ENCODE assay signal across 8 cellular contexts in the genomic region with DNA sequence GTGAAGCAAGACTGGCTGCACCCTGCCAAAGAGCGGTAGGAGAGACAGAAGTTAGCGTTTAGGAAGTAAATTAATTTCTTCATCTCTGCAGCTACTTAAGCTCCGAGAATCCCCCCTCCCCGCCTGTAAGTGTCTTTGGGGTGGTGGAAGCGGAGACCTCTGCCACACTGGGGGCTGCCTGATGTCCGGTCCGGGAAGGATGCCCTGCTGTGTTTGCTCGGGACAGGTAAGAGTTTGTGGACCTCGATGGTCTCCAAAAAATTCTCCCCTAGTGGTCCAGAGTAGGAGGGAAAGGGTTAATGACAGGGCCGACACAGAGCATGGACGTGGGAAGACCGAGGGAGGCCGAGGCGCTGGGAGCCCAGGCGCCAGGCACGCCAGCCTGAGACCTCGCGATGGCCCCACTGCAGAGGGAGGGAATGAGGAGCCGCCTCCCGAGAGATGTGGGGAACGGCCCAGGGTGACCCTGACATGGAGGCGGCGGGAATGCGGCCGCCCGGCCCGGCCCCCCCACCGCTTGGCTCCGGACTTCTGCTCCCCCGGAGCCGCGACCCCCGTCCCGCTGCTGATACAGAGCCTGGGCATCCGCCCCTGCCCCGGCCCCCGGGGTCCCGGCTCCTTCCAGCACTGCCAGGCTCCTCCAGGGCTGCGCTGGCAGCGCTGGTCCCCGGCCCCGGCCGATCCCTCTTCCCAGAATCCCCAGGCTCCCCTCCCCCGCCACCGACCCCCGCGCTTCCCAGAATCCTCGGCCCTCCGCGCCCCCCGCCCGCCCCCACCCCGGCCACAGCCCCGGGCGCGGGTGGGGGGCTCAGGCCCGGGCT. TPM values are rescaled to one million over a fixed set of nuclear protein-coding genes. Genes with fewer than 3 reads are reported as not detected.
DNase-seq lines count a peak whose midpoint lies in the region; ATAC-seq, FAIRE-seq and TF ChIP-seq lines count a peak whose summit lies in the region.

No MANE protein-coding gene starts in this region.

- H2AFZ ChIP-seq in HCT116 (ENCODE audit: low read depth, low read length, poor library complexity, severe bottlenecking): no peak overlapping the region
- peak overlapping the region; percentile 45 for H2AFZ ChIP-seq in neural cell (ENCODE audit: low read depth, low read length)

- CTCF ChIA-PET in HCT116 (lab: Charles Lee): interaction anchor here (1.1 kb wide), 1 partner anchor 19 kb away, joined by 11 read pairs; no protein-coding TSS in a partner anchor

- POLR2A ChIA-PET in HCT116 (lab: Charles Lee): interaction anchor here (1.0 to 2.6 kb wide), 4 partner anchors 17 to 88 kb away, joined by 4 to 23 read pairs (median 7); no protein-coding TSS in a partner anchor

- H3K4me2 ChIP-seq in HCT116 (ENCODE audit: low read length) (peak overlapping the region; percentile 98), neural cell (ENCODE audit: low read length) (peak overlapping the region; percentile 97)

- no peak for TF ChIP-seq EP300 in neural cell (conservative IDR thresholded peaks at IDR 0.05; ENCODE audit: poor library complexity, severe bottlenecking)

- H3K9me2 ChIP-seq in HCT116 (ENCODE audit: insufficient read depth): no peaks in the 10 kb centered on the region
- no peaks in the 10 kb centered on the region for H3K9me2 ChIP-seq in neural cell (ENCODE audit: insufficient read depth, low read length)

- H3K36me3 ChIP-seq in HCT116 (ENCODE audit: control insufficient read depth in 1 of 2, insufficient read depth in 2 of 2, low read length in 2 of 2) (peaks cover 7 to 14% of the 10 kb centered on the region in 2 experiments; a peak in 3 of 4 replicates), neural cell (ENCODE audit: insufficient read depth, low read length) (no peaks in the 10 kb centered on the region)

- intact Hi-C loops in HCT116 (cut with micrococcal nuclease): loop anchor here (2.0 to 5.0 kb wide), 2 partner anchors 91 to 136 kb away; partner anchors contain the start of gene FBXL19

- peak overlapping the region; percentile 92 to 94 for H3K4me3 ChIP-seq in HCT116 (replicated peaks in 1 of 2; ENCODE audit: low read depth in 1 of 2, low read length in 2 of 2)
- peak overlapping the region; percentile 94 for H3K4me3 ChIP-seq in fibroblast of pulmonary artery (replicated peaks; ENCODE audit: low read depth, low read length)
- peak overlapping the region; percentile 93 for H3K4me3 ChIP-seq in neural cell (ENCODE audit: low read length)

- BruUV-seq in HCT116 (replicated peaks; lab: Mats Ljungman, UMichigan): no TSS peak

- TF ChIP-seq POLR2A in HCT116 (IDR thresholded peaks at IDR 0.05; ENCODE audit: borderline replicate concordance, extremely low read depth, insufficient read depth, insufficient read length) (no peak), GM12891 (IDR thresholded peaks at IDR 0.05; ENCODE audit: low read depth, low read length) (no peak), GM12892 (IDR thresholded peaks at IDR 0.05; ENCODE audit: low read depth, low read length) (no peak)

- peaks cover 7 to 22% of the 10 kb centered on the region in 2 experiments; a peak in 3 of 4 replicates for H3K4me1 ChIP-seq in HCT116 (ENCODE audit: control insufficient read depth in 1 of 2, insufficient read depth in 2 of 2, low read length in 2 of 2)

- ATAC-seq in HCT116 (peak; percentile 77), HG03159 (IDR thresholded peaks at IDR 0.05; ENCODE audit: unreplicated experiment) (no peak)

- RAD21 ChIA-PET in HCT116 (lab: Charles Lee; ENCODE audit: low non-redundant PET in 1 of 2, low total read pairs in 2 of 2, uncharacterized antibody in 2 of 2, unreplicated experiment in 2 of 2): interaction anchor here in 1 of 2 experiments (1.3 kb wide), 1 partner anchor 19 kb away, joined by 4 read pairs; no protein-coding TSS in a partner anchor

- H3F3A ChIP-seq in neural cell (ENCODE audit: insufficient read depth, low read length, poor library complexity, severe bottlenecking): no peaks in the 10 kb centered on the region

- DNase-seq in AG20443 (ENCODE audit: low spot score): peak; percentile 91
- DNase-seq in HCT116 (ENCODE audit: low read depth, low spot score): no peak
- DNase-seq in fibroblast of pulmonary artery (ENCODE audit: low read depth): peak; percentile 69
- no peak for DNase-seq in GM12891 (ENCODE audit: insufficient read length, low spot score)
- DNase-seq in GM12892 (ENCODE audit: insufficient read length): no peak

- H3K79me2 ChIP-seq in HCT116 (ENCODE audit: insufficient read depth, low read length) (peaks cover 21% of the 10 kb centered on the region), neural cell (replicated peaks; ENCODE audit: insufficient read depth, low read length) (peaks cover 22% of the 10 kb centered on the region)

- H3K9ac ChIP-seq in HCT116 (ENCODE audit: low read length): peak overlapping the region; percentile 92
- peak overlapping the region; percentile 95 for H3K9ac ChIP-seq in neural cell (ENCODE audit: low read length)

- H3K27me3 ChIP-seq in HCT116 (ENCODE audit: insufficient read depth, low read length) (no peaks in the 10 kb centered on the region), neural cell (ENCODE audit: insufficient read depth, low read depth, low read length) (no peaks in the 10 kb centered on the region)

- TF ChIP-seq RAD21 in HCT116 (IDR thresholded peaks at IDR 0.05; ENCODE audit: low read depth) (no peak), neural cell (conservative IDR thresholded peaks at IDR 0.05) (no peak)

- TF ChIP-seq CTCF in HCT116 (IDR thresholded peaks at IDR 0.05 in 2 of 3, conservative IDR thresholded peaks at IDR 0.05 in 1 of 3; ENCODE audit: borderline replicate concordance in 1 of 3, insufficient read depth in 1 of 3, low read depth in 2 of 3, low read length in 2 of 3) (no peak), VCaP (conservative IDR thresholded peaks at IDR 0.05) (no peak), fibroblast of pulmonary artery (IDR thresholded peaks at IDR 0.05; ENCODE audit: low read length, missing control alignments) (no peak), neural cell (IDR thresholded peaks at IDR 0.05; ENCODE audit: poor library complexity, severe bottlenecking) (no peak)

- H3K9me3 ChIP-seq in HCT116 (ENCODE audit: control insufficient read depth in 1 of 2, insufficient read depth in 1 of 2, low read depth in 1 of 2, low read length in 2 of 2): no peaks in the 10 kb centered on the region
- H3K9me3 ChIP-seq in neural cell (ENCODE audit: low read length): no peaks in the 10 kb centered on the region

- H4K20me1 ChIP-seq in HCT116 (ENCODE audit: insufficient read depth) (no peaks in the 10 kb centered on the region), neural cell (ENCODE audit: insufficient read depth) (no peaks in the 10 kb centered on the region)

- peak overlapping the region; percentile 78 for H3K27ac ChIP-seq in HCT116 (ENCODE audit: low read depth, low read length)
- H3K27ac ChIP-seq in VCaP: peak overlapping the region; percentile 77
- peak overlapping the region; percentile 87 for H3K27ac ChIP-seq in neural cell (ENCODE audit: low read length)

- FAIRE-seq in GM12891 (lab: Jason Lieb, UNC): no peak
- no peak for FAIRE-seq in GM12892 (lab: Jason Lieb, UNC)

TF ChIP-seq in HCT116, 20 proteins besides CTCF, POLR2A, EP300 and RAD21:
- no peak for TF ChIP-seq JUND (IDR thresholded peaks at IDR 0.05)
- peak; percentile 45; the same call in 1 of the 2 replicates for TF ChIP-seq ZFX (IDR thresholded peaks at IDR 0.05)

TF ChIP-seq in neural cell, 6 proteins besides CTCF, POLR2A, EP300 and RAD21:
- no peak for TF ChIP-seq TAF1 (IDR thresholded peaks at IDR 0.05; ENCODE audit: low read depth)
- peak; percentile 14 for TF ChIP-seq MXI1 (conservative IDR thresholded peaks at IDR 0.05; ENCODE audit: poor library complexity, severe bottlenecking)
- no peak for TF ChIP-seq POLR2AphosphoS5 (IDR thresholded peaks at IDR 0.05)
- no peak for TF ChIP-seq EZH2 (IDR thresholded peaks at IDR 0.05; ENCODE audit: borderline replicate concordance, insufficient read depth, low read length, poor library complexity, severe bottlenecking)
- TF ChIP-seq SMC3 (conservative IDR thresholded peaks at IDR 0.05; ENCODE audit: poor library complexity): no peak

TF ChIP-seq in GM12891, 5 proteins besides CTCF, POLR2A, EP300 and RAD21:
- no peak for TF ChIP-seq POLR2AphosphoS5 (IDR thresholded peaks at IDR 0.05; ENCODE audit: low read depth, low read length)
- TF ChIP-seq POU2F2 (IDR thresholded peaks at IDR 0.05; ENCODE audit: low read depth, low read length): no peak
- no peak for TF ChIP-seq SPI1 (IDR thresholded peaks at IDR 0.05; ENCODE audit: low read depth, low read length)
- no peak for TF ChIP-seq PAX5 (IDR thresholded peaks at IDR 0.05; ENCODE audit: insufficient read depth, low read length, severe bottlenecking)
- TF ChIP-seq TAF1 (IDR thresholded peaks at IDR 0.05; ENCODE audit: low read depth, low read length): no peak

RNA-seq across cellular contexts. Expression of gene ZNF629, which starts 0.7 kb away (rescaled TPM):
- 18.4 TPM for total RNA-seq in HCT116 (2021; ENCODE audit: unreplicated experiment)
- 7.7 and 10.2 TPM in 2 replicates for polyA plus RNA-seq in HCT116 (2012)
- 10.4 and 14.1 TPM in 2 replicates for polyA plus RNA-seq in neural cell
- 29.5 and 31.7 TPM in 2 replicates for polyA minus RNA-seq in neural cell
- polyA plus RNA-seq in GM12891 (2012; ENCODE audit: low read depth, missing spikeins): 1.2 TPM
- 0.30 TPM for polyA plus RNA-seq in GM12892 (2012; ENCODE audit: missing spikeins)

RNA-seq across cellular contexts. Expression of gene RNF40, which starts 24.2 kb away (rescaled TPM):
- total RNA-seq in HCT116 (2021; ENCODE audit: unreplicated experiment): 90.3 TPM
- polyA plus RNA-seq in HCT116 (2012): 58.1 and 67.6 TPM in 2 replicates
- polyA plus RNA-seq in neural cell: 85.2 and 94.4 TPM in 2 replicates
- polyA minus RNA-seq in neural cell: 149 and 163 TPM in 2 replicates
- 39.2 TPM for polyA plus RNA-seq in GM12891 (2012; ENCODE audit: low read depth, missing spikeins)
- 32.1 TPM for polyA plus RNA-seq in GM12892 (2012; ENCODE audit: missing spikeins)

RNA-seq across cellular contexts. Expression of gene CFAP119, which starts 24.5 kb away (rescaled TPM):
- total RNA-seq in HCT116 (2021; ENCODE audit: unreplicated experiment): 12.6 TPM
- 8.8 and 10.3 TPM in 2 replicates for polyA plus RNA-seq in HCT116 (2012)
- polyA plus RNA-seq in neural cell: 17.0 and 23.3 TPM in 2 replicates
- 5.4 and 5.8 TPM in 2 replicates for polyA minus RNA-seq in neural cell
- polyA plus RNA-seq in GM12891 (2012; ENCODE audit: low read depth, missing spikeins): 8.3 TPM
- polyA plus RNA-seq in GM12892 (2012; ENCODE audit: missing spikeins): 4.9 TPM

RNA-seq across cellular contexts. Expression of gene PHKG2, which starts 38.1 kb away (rescaled TPM):
- total RNA-seq in HCT116 (2021; ENCODE audit: unreplicated experiment): 32.6 TPM
- 26.1 and 28.6 TPM in 2 replicates for polyA plus RNA-seq in HCT116 (2012)
- 41.5 and 55.2 TPM in 2 replicates for polyA plus RNA-seq in neural cell
- polyA minus RNA-seq in neural cell: 13.9 and 14.4 TPM in 2 replicates
- polyA plus RNA-seq in GM12891 (2012; ENCODE audit: low read depth, missing spikeins): 29.2 TPM
- 24.4 TPM for polyA plus RNA-seq in GM12892 (2012; ENCODE audit: missing spikeins)

Comparison
In these comparisons a context has a peak if more than half of its experiments do, and no peak if none do; other contexts are left out.
1. DNase-seq: peak in AG20443 (single experiment) and fibroblast of pulmonary artery (single experiment); none in HCT116 (single experiment), GM12891 (single experiment) and GM12892 (single experiment).
2. Peak in every context shown above with its lines, with median percentiles within 50 percentile points of each other: H3K27ac ChIP-seq and H3K4me3 ChIP-seq.